In genomic region chr5:114053377-114053776, GRCh38 we compare ENCODE assay signal across 20 cellular contexts.
DNase-seq lines count a peak whose midpoint lies in the region; ATAC-seq and TF ChIP-seq lines count a peak whose summit lies in the region.
"Had no signal": no experiment of that assay in that cellular context is flagged by ENCODE, and none has a peak within 500 bp of the region (broad histone marks: within the 10 kb centered on the region; RNA-seq: fewer than 3 reads in every experiment).

No MANE protein-coding gene starts in this region.

- H3K4me3 Mint-ChIP-seq in brain (peak overlapping the region in 3 of 5 experiments; percentile 54 to 89 (median 88)), glutamatergic neuron (ENCODE audit: unreplicated experiment) (peak overlapping the region; percentile 83), nephron progenitor cell (no peak overlapping the region)
- H3K4me3 Mint-ChIP-seq: CD4-positive, CD25-positive, alpha-beta regulatory T cell; CD8-positive, alpha-beta memory T cell; IgD-negative memory B cell had no signal

- H3K36me3 Mint-ChIP-seq in brain (no peaks in the 10 kb centered on the region), glutamatergic neuron (ENCODE audit: unreplicated experiment) (no peaks in the 10 kb centered on the region), nephron progenitor cell (ENCODE audit: low read depth) (no peaks in the 10 kb centered on the region)
- H3K36me3 Mint-ChIP-seq: CD4-positive, CD25-positive, alpha-beta regulatory T cell; CD8-positive, alpha-beta memory T cell had no signal

- H3K27ac ChIP-seq in psoas muscle = peak overlapping the region; percentile 43

- no peak for TF ChIP-seq CTCF in brain (conservative IDR thresholded peaks at IDR 0.05)
- no peak for TF ChIP-seq CTCF in glutamatergic neuron (IDR thresholded peaks at IDR 0.05; ENCODE audit: partially characterized antibody, unreplicated experiment)
- no peak for TF ChIP-seq CTCF in nephron progenitor cell (IDR thresholded peaks at IDR 0.05)
- TF ChIP-seq CTCF in psoas muscle (IDR thresholded peaks at IDR 0.05) = no peak
- no peak for TF ChIP-seq CTCF in GM13976 (IDR thresholded peaks at IDR 0.05; ENCODE audit: borderline replicate concordance, control extremely low read depth, extremely low read depth, insufficient read depth, missing control alignments)

- in situ Hi-C loops in GM13976 (cut with MboI; ENCODE audit: low sequenced_read_pairs, unreplicated experiment) = no loop called here

- intact Hi-C loops in psoas muscle (cut with DNase I) = no loop called here

- peak in 3 of 4 donors; percentile 35 to 55 (median 42) for ATAC-seq in psoas muscle
- ATAC-seq: HepG2 had no signal

- no peak for DNase-seq in glutamatergic neuron
- peak; percentile 6 for DNase-seq in nephron progenitor cell
- DNase-seq in psoas muscle = no peak
- DNase-seq in GM13976 (ENCODE audit: low spot score) = no peak
- no peak for DNase-seq in DMS79 (lab: John Stamatoyannopoulos, UW)
- DNase-seq in NCI-H82 (lab: John Stamatoyannopoulos, UW) = no peak
- no peak for DNase-seq in NCI-H187 treated with DMSO at 0.1 percent for 48 hours (lab: John Stamatoyannopoulos, UW)
- DNase-seq: ACHN; BE2C; C1 segment of cervical spinal cord; CD4-positive, CD25-positive, alpha-beta regulatory T cell; CD8-positive, alpha-beta memory T cell; COR-L47; DMS 273 treated with DMSO at 0.1 percent for 48 hours; DMS53; GDM1 had no signal

- H3K27me3 Mint-ChIP-seq in brain = peaks cover 23% of the 10 kb centered on the region
- H3K27me3 Mint-ChIP-seq in glutamatergic neuron (ENCODE audit: unreplicated experiment) = no peaks in the 10 kb centered on the region
- peaks cover 27% of the 10 kb centered on the region for H3K27me3 Mint-ChIP-seq in nephron progenitor cell (ENCODE audit: low read depth, poor library complexity)

- no peaks in the 10 kb centered on the region for H3K9me3 ChIP-seq in psoas muscle
- H3K9me3 ChIP-seq: BE2C, HAP-1 had no signal

- no peaks in the 10 kb centered on the region for H3K9me3 Mint-ChIP-seq in brain
- H3K9me3 Mint-ChIP-seq in glutamatergic neuron (ENCODE audit: unreplicated experiment) = peaks cover 2% of the 10 kb centered on the region
- no peaks in the 10 kb centered on the region for H3K9me3 Mint-ChIP-seq in nephron progenitor cell

- peaks cover 24% of the 10 kb centered on the region for H3K4me1 Mint-ChIP-seq in brain
- H3K4me1 Mint-ChIP-seq in glutamatergic neuron (ENCODE audit: low read depth, unreplicated experiment) = peaks cover 22% of the 10 kb centered on the region
- H3K4me1 Mint-ChIP-seq in nephron progenitor cell = peaks cover 33% of the 10 kb centered on the region
- H3K4me1 Mint-ChIP-seq: CD4-positive, CD25-positive, alpha-beta regulatory T cell; CD8-positive, alpha-beta memory T cell; IgD-negative memory B cell had no signal

- no peaks in the 10 kb centered on the region for H3K36me3 ChIP-seq in psoas muscle (ENCODE audit: insufficient read depth in 1 of 2, low read depth in 1 of 2)
- H3K36me3 ChIP-seq: BE2C, HAP-1 had no signal

- H3K27ac Mint-ChIP-seq in brain = peak overlapping the region in 2 of 5 experiments; percentile 56 to 83
- H3K27ac Mint-ChIP-seq in glutamatergic neuron (ENCODE audit: unreplicated experiment) = no peak overlapping the region
- no peak overlapping the region for H3K27ac Mint-ChIP-seq in nephron progenitor cell
- H3K27ac Mint-ChIP-seq: CD4-positive, CD25-positive, alpha-beta regulatory T cell; IgD-negative memory B cell had no signal

- H3K4me3 ChIP-seq in psoas muscle = no peak overlapping the region
- H3K4me3 ChIP-seq: HAP-1 had no signal

- H3K4me1 ChIP-seq in psoas muscle = peaks cover 13% of the 10 kb centered on the region
- H3K4me1 ChIP-seq: BE2C, HAP-1 had no signal

- no peaks in the 10 kb centered on the region for H3K27me3 ChIP-seq in psoas muscle (ENCODE audit: insufficient read depth in 3 of 3, low read length in 2 of 3)

- WGBS in psoas muscle, 3 donors = 42 to 77% (median 52%) methylated on average over 4 of the region's 4 CpGs
